In genomic region chr12:114013601-114014345, GRCh38 we compare ENCODE assay signal across 8 cellular contexts. TPM values are rescaled to one million over a fixed set of nuclear protein-coding genes. Genes with fewer than 3 reads are reported as not detected.
DNase-seq lines count a peak whose midpoint lies in the region; ATAC-seq and TF ChIP-seq lines count a peak whose summit lies in the region.

No MANE protein-coding gene starts in this region.

- H4K20me1 ChIP-seq in DND-41 (ENCODE audit: insufficient read depth, low read length), result no peaks in the 10 kb centered on the region

- H3K4me1 ChIP-seq in DND-41 (ENCODE audit: insufficient read depth, low read length), result no peaks in the 10 kb centered on the region
- H3K4me1 ChIP-seq in RWPE2 (ENCODE audit: insufficient read depth, poor library complexity, severe bottlenecking), result no peaks in the 10 kb centered on the region

- no peak overlapping the region for H3K9ac ChIP-seq in DND-41 (ENCODE audit: low read depth, low read length)

- peaks cover 7% of the 10 kb centered on the region for H3K27me3 ChIP-seq in DND-41 (ENCODE audit: insufficient read depth, low read length, poor library complexity)
- H3K27me3 ChIP-seq in RWPE2 (ENCODE audit: insufficient read depth, poor library complexity, severe bottlenecking), result no peaks in the 10 kb centered on the region
- H3K27me3 ChIP-seq in kidney epithelial cell (ENCODE audit: control insufficient read depth, insufficient read depth, low read length), result no peaks in the 10 kb centered on the region

- H3K79me2 ChIP-seq in DND-41 (ENCODE audit: insufficient read depth, low read length), result no peaks in the 10 kb centered on the region

- peak; percentile 4 for DNase-seq in DND-41
- DNase-seq in Jurkat, Clone E6-1 (ENCODE audit: low read depth, low spot score), result peak; percentile 22
- DNase-seq in RWPE2 (ENCODE audit: low spot score), result no peak
- DNase-seq in kidney epithelial cell (ENCODE audit: low read depth), result no peak
- no peak for DNase-seq in NCI-H2227 treated with DMSO at 0.1 percent for 48 hours (lab: John Stamatoyannopoulos, UW)
- DNase-seq in activated CD4-positive, alpha-beta T cell treated with anti-CD3 and anti-CD28 coated beads, Interleukin-2, amount 50 U/mL, for 48 hours, result no peak
- DNase-seq in MV-4-11 (lab: John Stamatoyannopoulos, UW), result no peak

- no peaks in the 10 kb centered on the region for H3K36me3 ChIP-seq in DND-41 (ENCODE audit: insufficient read depth, low read length)
- H3K36me3 ChIP-seq in RWPE2 (ENCODE audit: low read depth), result no peaks in the 10 kb centered on the region
- H3K36me3 ChIP-seq in kidney epithelial cell (ENCODE audit: control insufficient read depth, insufficient read depth, low read length), result no peaks in the 10 kb centered on the region

- H3K4me3 ChIP-seq in DND-41 (ENCODE audit: low read depth in 1 of 2, low read length in 2 of 2) (no peak overlapping the region), RWPE2 (ENCODE audit: severe bottlenecking) (no peak overlapping the region), kidney epithelial cell (ENCODE audit: low read depth, low read length) (no peak overlapping the region)
- H3K4me3 ChIP-seq in Jurkat, Clone E6-1 (ENCODE audit: low read length), result no peak overlapping the region

- ATAC-seq in DND-41 (ENCODE audit: insufficient read depth, low read depth), result no peak
- no peak for ATAC-seq in RWPE2 (ENCODE audit: low read depth)
- ATAC-seq in HG02870 (IDR thresholded peaks at IDR 0.05; ENCODE audit: unreplicated experiment), result no peak

- H2AFZ ChIP-seq in DND-41 (ENCODE audit: low read depth, low read length), result no peak overlapping the region

- H3K27ac ChIP-seq in DND-41 (ENCODE audit: low read length) (no peak overlapping the region), RWPE2 (ENCODE audit: poor library complexity, severe bottlenecking) (no peak overlapping the region)

- H3K9me3 ChIP-seq in DND-41 (ENCODE audit: insufficient read depth, low read length, severe bottlenecking), result no peaks in the 10 kb centered on the region
- H3K9me3 ChIP-seq in RWPE2 (ENCODE audit: severe bottlenecking), result no peaks in the 10 kb centered on the region

- TF ChIP-seq CTCF in DND-41 (IDR thresholded peaks at IDR 0.05; ENCODE audit: borderline replicate concordance, extremely low read depth, low read length, poor library complexity, severe bottlenecking) (peak; percentile 52), RWPE2 (IDR thresholded peaks at IDR 0.05; ENCODE audit: poor library complexity, severe bottlenecking) (peak; percentile 33), kidney epithelial cell (IDR thresholded peaks at IDR 0.05; ENCODE audit: insufficient read depth, low read length, poor library complexity, severe bottlenecking) (peak; percentile 5)

- no peak overlapping the region for H3K4me2 ChIP-seq in DND-41 (ENCODE audit: insufficient read depth, low read length)

RNA-seq across cellular contexts. Expression of gene RBM19, which starts 47.6 kb away (rescaled TPM):
- polyA plus RNA-seq in Jurkat, Clone E6-1 (2012; ENCODE audit: insufficient read depth, insufficient read length), result 24.1 TPM
- total RNA-seq in kidney epithelial cell, result 30.9 and 38.3 TPM in 2 replicates

Comparison
In these comparisons a context has a peak if more than half of its experiments do, and no peak if none do; other contexts are left out.
1. DNase-seq: peak in DND-41 (single experiment) and Jurkat, Clone E6-1 (single experiment); none in RWPE2 (single experiment), kidney epithelial cell (single experiment), NCI-H2227 treated with DMSO at 0.1 percent for 48 hours (single experiment), activated CD4-positive, alpha-beta T cell treated with anti-CD3 and anti-CD28 coated beads, Interleukin-2, amount 50 U/mL, for 48 hours (0 of 2) and MV-4-11 (single experiment).
2. Peak in every context shown above with its lines, with median percentiles within 50 percentile points of each other: CTCF ChIP-seq.